In the genomic region with DNA sequence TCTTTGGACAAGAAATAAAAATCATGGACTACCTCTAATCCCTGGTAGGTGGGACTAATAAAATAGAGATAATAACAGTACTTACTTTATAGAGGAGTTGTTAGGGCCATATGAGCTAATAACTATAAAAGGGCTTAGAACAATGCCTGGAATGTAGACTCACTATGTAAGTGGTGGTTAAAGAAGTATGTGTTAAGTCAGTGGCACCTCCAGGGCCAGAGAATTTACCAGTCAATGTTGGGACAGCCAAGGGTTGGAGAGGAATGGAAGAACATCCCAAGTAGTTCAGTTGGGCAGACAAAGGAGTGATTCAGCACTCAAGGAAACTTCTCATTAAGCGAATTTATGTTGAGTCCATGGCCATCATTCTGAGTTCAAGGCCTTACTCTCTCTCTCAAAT, we compare ENCODE assay signal across 27 cellular contexts.
"Had no signal": no experiment of that assay in that cellular context is flagged by ENCODE, and none has a peak within 500 bp of the region (broad histone marks: within the 10 kb centered on the region; RNA-seq: fewer than 3 reads in every experiment).

No MANE protein-coding gene starts in this region.

- ATAC-seq: activated CD4-positive, CD25-positive, alpha-beta regulatory T cell treated with anti-CD3 and anti-CD28 coated beads, Interleukin-2, amount 50 U/mL, for 24 hours; esophagus mucosa; foreskin keratinocyte; heart left ventricle; naive thymus-derived CD8-positive, alpha-beta T cell; right cardiac atrium had no signal

- H3K4me3 ChIP-seq: adrenal gland, breast epithelium, heart left ventricle, tibial nerve, uterus had no signal

- H3K4me1 ChIP-seq: adrenal gland, breast epithelium, foreskin keratinocyte, heart left ventricle, tibial nerve, uterus had no signal

- H3K4me1 Mint-ChIP-seq: activated naive CD8-positive, alpha-beta T cell treated with anti-CD3 and anti-CD28 coated beads for 36 hours; endodermal cell; mesothelial cell of epicardium; naive thymus-derived CD8-positive, alpha-beta T cell had no signal

- H3K9me3 ChIP-seq: adrenal gland, breast epithelium, heart left ventricle, tibial nerve, uterus had no signal

- H3K36me3 Mint-ChIP-seq: activated CD4-positive, alpha-beta memory T cell treated with anti-CD3 and anti-CD28 coated beads for 36 hours; activated naive CD8-positive, alpha-beta T cell treated with anti-CD3 and anti-CD28 coated beads for 36 hours; mesothelial cell of epicardium; naive thymus-derived CD8-positive, alpha-beta T cell had no signal

- DNase-seq: activated CD4-positive, alpha-beta memory T cell treated with anti-CD3 and anti-CD28 coated beads for 36 hours; activated CD4-positive, alpha-beta T cell treated with anti-CD3 and anti-CD28 coated beads for 48 hours; activated CD8-positive, alpha-beta memory T cell treated with anti-CD3 and anti-CD28 coated beads, Interleukin-2, amount 50 U/mL, for 4 hours; activated effector memory CD4-positive, alpha-beta T cell treated with anti-CD3 and anti-CD28 coated beads, Interleukin-2, amount 50 U/mL, for 16 hours; activated naive CD4-positive, alpha-beta T cell treated with anti-CD3 and anti-CD28 coated beads for 36 hours; activated naive CD8-positive, alpha-beta T cell treated with anti-CD3 and anti-CD28 coated beads for 36 hours; activated T-cell treated with anti-CD3 and anti-CD28 coated beads, Interleukin-2, amount 50 U/mL, for 1 hour; adrenal gland; central memory CD4-positive, alpha-beta T cell; endodermal cell; foreskin keratinocyte; heart left ventricle; kidney glomerular epithelial cell; naive thymus-derived CD8-positive, alpha-beta T cell; posterior cingulate gyrus; right cardiac atrium; stimulated activated CD4-positive, alpha-beta T cell treated with anti-CD3 and anti-CD28 coated beads, Interleukin-2, amount 100 ng/mL, for 48 hours; stimulated activated naive CD4-positive, alpha-beta T cell treated with Interleukin-2 at 50 U/mL for 16 hours; uterus had no signal

- H3K27me3 Mint-ChIP-seq: activated CD4-positive, alpha-beta memory T cell treated with anti-CD3 and anti-CD28 coated beads for 36 hours; activated naive CD8-positive, alpha-beta T cell treated with anti-CD3 and anti-CD28 coated beads for 36 hours; dendritic cell treated with granulocyte-macrophage colony-stimulating factor and Interleukin-4, amounts not matched to agents 40 ng/mL and 50 ng/mL, for 4 days had no signal

- H3K36me3 ChIP-seq: adrenal gland, breast epithelium, heart left ventricle, tibial nerve, uterus had no signal

- H3K9me3 Mint-ChIP-seq: activated CD4-positive, alpha-beta memory T cell treated with anti-CD3 and anti-CD28 coated beads for 36 hours; endodermal cell had no signal

- H3K27ac ChIP-seq: adrenal gland, breast epithelium, foreskin keratinocyte, heart left ventricle, uterus, VCaP had no signal

- H3K27ac Mint-ChIP-seq: activated CD4-positive, alpha-beta memory T cell treated with anti-CD3 and anti-CD28 coated beads for 36 hours; activated naive CD4-positive, alpha-beta T cell treated with anti-CD3 and anti-CD28 coated beads for 36 hours; activated naive CD8-positive, alpha-beta T cell treated with anti-CD3 and anti-CD28 coated beads for 36 hours; activated T-helper 1 cell treated with anti-CD3 and anti-CD28 coated beads, Interleukin-12 subunit alpha, Interleukin-12 subunit beta, Interleukin-2, Interleukin-4 antibody, amounts not matched to agents 30 ng/mL and 10 ng/mL and 1 ng/mL, durations not matched to agents 14 hours and 24 hours and 36 hours; dendritic cell treated with granulocyte-macrophage colony-stimulating factor and Interleukin-4, amounts not matched to agents 40 ng/mL and 50 ng/mL, for 4 days; endodermal cell; mesothelial cell of epicardium; naive thymus-derived CD8-positive, alpha-beta T cell had no signal

- H3K27me3 ChIP-seq: adrenal gland, breast epithelium, foreskin keratinocyte, heart left ventricle, tibial nerve, uterus had no signal

- H3K4me3 Mint-ChIP-seq: activated CD4-positive, alpha-beta memory T cell treated with anti-CD3 and anti-CD28 coated beads for 36 hours; activated naive CD4-positive, alpha-beta T cell treated with anti-CD3 and anti-CD28 coated beads for 36 hours; activated naive CD8-positive, alpha-beta T cell treated with anti-CD3 and anti-CD28 coated beads for 36 hours; activated T-helper 1 cell treated with anti-CD3 and anti-CD28 coated beads, Interleukin-12 subunit alpha, Interleukin-12 subunit beta, Interleukin-2, Interleukin-4 antibody, amounts not matched to agents 30 ng/mL and 10 ng/mL and 1 ng/mL, durations not matched to agents 14 hours and 24 hours and 36 hours; dendritic cell treated with granulocyte-macrophage colony-stimulating factor and Interleukin-4, amounts not matched to agents 40 ng/mL and 50 ng/mL, for 4 days; endodermal cell; mesothelial cell of epicardium; naive thymus-derived CD8-positive, alpha-beta T cell had no signal
